In genomic region chr16:85541619-85542547, GRCh38 we compare ENCODE assay signal across 1 cellular context.
TF ChIP-seq lines count a peak whose summit lies in the region.

No MANE protein-coding gene starts in this region.

TF ChIP-seq in H1, 55 proteins besides CTCF, POLR2A, EP300 and RAD21 (continued from another document):
- TF ChIP-seq USF2 (IDR thresholded peaks at IDR 0.05; ENCODE audit: low read length) (no peak), KDM1A (IDR thresholded peaks at IDR 0.05; ENCODE audit: borderline replicate concordance, low read length) (no peak)
